24 cellular contexts compared by ENCODE assay signal in the genomic region with DNA sequence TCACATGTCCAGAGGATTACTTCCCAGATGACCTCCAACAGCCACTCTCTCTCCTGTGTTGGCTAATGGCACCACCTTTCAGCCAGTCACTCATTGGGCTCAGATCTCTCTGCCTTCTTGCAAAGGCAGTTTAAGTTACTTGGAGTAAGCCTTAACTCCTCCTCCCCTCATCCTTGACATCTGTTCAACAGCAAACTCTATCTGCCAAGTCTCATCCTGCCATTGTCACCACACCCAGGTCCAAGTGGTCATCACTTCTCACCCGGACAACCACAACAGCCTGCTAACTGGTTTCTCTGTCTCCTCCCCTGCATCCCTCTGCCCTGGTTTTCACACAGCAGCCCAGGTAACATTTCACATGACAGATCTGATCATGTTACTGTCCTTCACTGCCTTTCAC. TPM values are rescaled to one million over a fixed set of nuclear protein-coding genes. Genes with fewer than 3 reads are reported as not detected.
A peak's percentile ranks its signal among the peaks of the same experiment; 100 is the strongest.
DNase-seq lines count a peak whose midpoint lies in the region; ATAC-seq lines count a peak whose summit lies in the region.
"Had no signal": no experiment of that assay in that cellular context is flagged by ENCODE, and none has a peak within 500 bp of the region (broad histone marks: within the 10 kb centered on the region; RNA-seq: fewer than 3 reads in every experiment).

No MANE protein-coding gene starts in this region.

- H3K36me3 ChIP-seq in skeletal muscle tissue (ENCODE audit: control insufficient read depth in 3 of 3, insufficient read depth in 3 of 3, low read length in 3 of 3), result peaks cover 0 to 2% (median 0%) of the 10 kb centered on the region in 3 donors
- H3K36me3 ChIP-seq: neutrophil, tibial artery had no signal

- no peaks in the 10 kb centered on the region for H3K9me3 Mint-ChIP-seq in immature natural killer cell
- H3K9me3 Mint-ChIP-seq: activated B cell treated with CpG ODN at 0.5 μM for 24 hours; effector memory CD8-positive, alpha-beta T cell; stimulated activated naive CD8-positive, alpha-beta T cell treated with anti-CD3 and anti-CD28 coated beads, Interleukin-15, amount 100 ng/mL, for 72 hours had no signal

- no peak overlapping the region for H3K9ac ChIP-seq in skeletal muscle tissue (ENCODE audit: low read depth in 1 of 3, low read length in 3 of 3)

- peak; percentile 22 for DNase-seq in NCI-H82 (lab: John Stamatoyannopoulos, UW)
- no peak for DNase-seq in NCI-H82 treated with DMSO at 0.1 percent for 48 hours (lab: John Stamatoyannopoulos, UW; ENCODE audit: unreplicated experiment)
- DNase-seq in T-helper 17 cell, result no peak
- peak; percentile 36 to 39 (median 36) for DNase-seq in immature natural killer cell
- DNase-seq in cerebellar nuclear complex (lab: John Stamatoyannopoulos, UW), result no peak
- DNase-seq: activated B cell treated with CpG ODN at 0.5 μM for 24 hours; activated CD4-positive, alpha-beta T cell treated with anti-CD3 and anti-CD28 coated beads, Interleukin-2, amount 50 U/mL, for 48 hours; activated effector memory CD4-positive, alpha-beta T cell treated with anti-CD3 and anti-CD28 coated beads, Interleukin-2, amount 50 U/mL, for 16 hours; AML-193; body of pancreas; effector memory CD8-positive, alpha-beta T cell; GF-D8; Karpas-422; midbrain; NCI-H510A; stimulated activated CD4-positive, alpha-beta T cell treated with anti-CD3 and anti-CD28 coated beads, Interleukin-4, amount 100 ng/mL, for 4 hours; stimulated activated naive CD8-positive, alpha-beta T cell treated with anti-CD3 and anti-CD28 coated beads, Interleukin-15, amount 100 ng/mL, for 72 hours; tibial artery had no signal

- H3K27me3 Mint-ChIP-seq in T-helper 17 cell (no peaks in the 10 kb centered on the region), immature natural killer cell (ENCODE audit: low read depth in 3 of 3) (peaks cover 0 to 5% (median 3%) of the 10 kb centered on the region in 3 donors)
- H3K27me3 Mint-ChIP-seq: activated B cell treated with CpG ODN at 0.5 μM for 24 hours; effector memory CD8-positive, alpha-beta T cell; stimulated activated naive CD8-positive, alpha-beta T cell treated with anti-CD3 and anti-CD28 coated beads, Interleukin-15, amount 100 ng/mL, for 72 hours had no signal

- H3K4me3 Mint-ChIP-seq in T-helper 17 cell, result peak overlapping the region; percentile 37
- H3K4me3 Mint-ChIP-seq in immature natural killer cell, result peak overlapping the region in 3 of 5 donors; percentile 5 to 14 (median 12)
- H3K4me3 Mint-ChIP-seq: activated B cell treated with CpG ODN at 0.5 μM for 24 hours; effector memory CD8-positive, alpha-beta T cell; stimulated activated naive CD8-positive, alpha-beta T cell treated with anti-CD3 and anti-CD28 coated beads, Interleukin-15, amount 100 ng/mL, for 72 hours had no signal

- H3K4me1 Mint-ChIP-seq in T-helper 17 cell, result peaks cover 11% of the 10 kb centered on the region
- peaks cover 20 to 34% of the 10 kb centered on the region in 2 donors for H3K4me1 Mint-ChIP-seq in immature natural killer cell
- H3K4me1 Mint-ChIP-seq: activated B cell treated with CpG ODN at 0.5 μM for 24 hours; stimulated activated naive CD8-positive, alpha-beta T cell treated with anti-CD3 and anti-CD28 coated beads, Interleukin-15, amount 100 ng/mL, for 72 hours had no signal

- ATAC-seq in T-helper 17 cell (no peak), GM19455 (IDR thresholded peaks at IDR 0.05; ENCODE audit: unreplicated experiment) (no peak), GM21717 (IDR thresholded peaks at IDR 0.05; ENCODE audit: unreplicated experiment) (no peak)
- ATAC-seq: body of pancreas; effector memory CD8-positive, alpha-beta T cell; stimulated activated naive CD8-positive, alpha-beta T cell treated with anti-CD3 and anti-CD28 coated beads, Interleukin-15, amount 100 ng/mL, for 72 hours had no signal

- peaks cover 0 to 9% (median 0%) of the 10 kb centered on the region in 3 donors for H3K4me1 ChIP-seq in skeletal muscle tissue (ENCODE audit: control insufficient read depth in 3 of 3, insufficient read depth in 3 of 3, low read length in 3 of 3)
- H3K4me1 ChIP-seq: body of pancreas, tibial artery had no signal

- no peak overlapping the region for H3K4me3 ChIP-seq in skeletal muscle tissue (ENCODE audit: low read length in 3 of 3)
- H3K4me3 ChIP-seq: body of pancreas, SK-N-MC, tibial artery had no signal

- H3K9me3 ChIP-seq in T-helper 17 cell (ENCODE audit: control insufficient read depth, low read length, poor library complexity, severe bottlenecking) (no peaks in the 10 kb centered on the region), skeletal muscle tissue (ENCODE audit: control insufficient read depth in 3 of 3, low read length in 3 of 3) (no peaks in the 10 kb centered on the region)
- H3K9me3 ChIP-seq: body of pancreas, neutrophil, tibial artery had no signal

- no peaks in the 10 kb centered on the region for H3K27me3 ChIP-seq in skeletal muscle tissue (ENCODE audit: control insufficient read depth in 3 of 3, insufficient read depth in 3 of 3, low read length in 3 of 3)
- H3K27me3 ChIP-seq: body of pancreas, tibial artery had no signal

- H3K27ac ChIP-seq in skeletal muscle tissue (ENCODE audit: low read depth, low read length), result peak overlapping the region; percentile 36
- H3K27ac ChIP-seq: 22Rv1, body of pancreas, neutrophil, SK-N-MC, tibial artery had no signal

- H3K27ac Mint-ChIP-seq in T-helper 17 cell, result peak overlapping the region; percentile 69
- peak overlapping the region; percentile 18 to 78 (median 50) for H3K27ac Mint-ChIP-seq in immature natural killer cell
- H3K27ac Mint-ChIP-seq: activated B cell treated with CpG ODN at 0.5 μM for 24 hours had no signal

- peaks cover 3% of the 10 kb centered on the region for H3K36me3 Mint-ChIP-seq in T-helper 17 cell (ENCODE audit: low read depth)
- peaks cover 0 to 4% (median 2%) of the 10 kb centered on the region in 3 donors for H3K36me3 Mint-ChIP-seq in immature natural killer cell

RNA-seq across cellular contexts. Expression of gene DCP2, which starts 58.5 kb away (rescaled TPM):
- total RNA-seq in T-helper 17 cell, result 10 to 100 TPM; 80.0 to 83.6 TPM
- 10 to 100 TPM; 31.6 to 70.6 (median 35.9) TPM for polyA plus RNA-seq in immature natural killer cell
- 48.5 TPM for total RNA-seq in skeletal muscle tissue

Comparison
In these comparisons a context has a peak if more than half of its experiments do, and no peak if none do; other contexts are left out.
1. DNase-seq: peak in NCI-H82 (single experiment) and immature natural killer cell (3 of 3); none in NCI-H82 treated with DMSO at 0.1 percent for 48 hours (single experiment), T-helper 17 cell (0 of 3) and cerebellar nuclear complex (0 of 2).